Comparison of ENCODE assay signal across 8 cellular contexts in genomic region chr9:126860077-126860756, GRCh38. TPM values are rescaled to one million over a fixed set of nuclear protein-coding genes. Genes with fewer than 3 reads are reported as not detected.
A peak's percentile ranks its signal among the peaks of the same experiment; 100 is the strongest.
DNase-seq lines count a peak whose midpoint lies in the region; ATAC-seq and TF ChIP-seq lines count a peak whose summit lies in the region.

ZBTB34 (plus strand) TSS chr9:126860639; CDS start chr9:126879400, 18,761 bp downstream.

- H3K4me3 Mint-ChIP-seq in activated naive CD8-positive, alpha-beta T cell treated with anti-CD3 and anti-CD28 coated beads for 36 hours, result peak within 1 kb of the TSS; percentile 84

- H3K27me3 ChIP-seq in DOHH2 (ENCODE audit: control insufficient read depth, low read length) (peaks cover 18% of the 10 kb centered on the region), heart left ventricle (no peaks in the 10 kb centered on the region), prostate gland (replicated peaks; ENCODE audit: insufficient read depth) (no peaks in the 10 kb centered on the region)

- H3K4me3 ChIP-seq in DOHH2 (ENCODE audit: low read length) (peak within 1 kb of the TSS; percentile 83), heart left ventricle (peak within 1 kb of the TSS; percentile 87 to 99 (median 94)), prostate gland (peak within 1 kb of the TSS; percentile 91 to 96)

- 0 to 5% (median 1%) methylated on average over 3 to 67 of the region's 67 CpGs for WGBS in heart left ventricle, 4 donors
- WGBS in prostate gland, result 1% methylated on average over 31 of the region's 67 CpGs

- H3K36me3 ChIP-seq in DOHH2 (ENCODE audit: control insufficient read depth, low read length) (peaks cover 25% of the 10 kb centered on the region), heart left ventricle (peaks cover 0 to 18% (median 8%) of the 10 kb centered on the region in 9 donors), prostate gland (no peaks in the 10 kb centered on the region)

- intact Hi-C loops in heart left ventricle (cut with DNase I) (loop anchor here in 2 of 10 donors (2.0 kb wide), 1 partner anchor 55 kb away; the partner anchor contains the start of gene RALGPS1 (in 2 of the 2)), prostate gland (cut with DNase I) (loop anchor here (5.0 kb wide), 1 partner anchor 52 kb away; the partner anchor contains the start of gene RALGPS1)

- H3K4me1 Mint-ChIP-seq in activated naive CD8-positive, alpha-beta T cell treated with anti-CD3 and anti-CD28 coated beads for 36 hours, result peaks cover 26% of the 10 kb centered on the region

- H3K27ac ChIP-seq in DOHH2 (ENCODE audit: low read depth, low read length) (peak within 1 kb of the TSS; percentile 71), heart left ventricle (peak within 1 kb of the TSS; percentile 70 to 98 (median 96)), prostate gland (peak within 1 kb of the TSS; percentile 93 to 94)

- peaks cover 2% of the 10 kb centered on the region for H3K36me3 Mint-ChIP-seq in activated naive CD8-positive, alpha-beta T cell treated with anti-CD3 and anti-CD28 coated beads for 36 hours

- H3K27ac Mint-ChIP-seq in activated naive CD8-positive, alpha-beta T cell treated with anti-CD3 and anti-CD28 coated beads for 36 hours, result peak within 1 kb of the TSS; percentile 83

- peak within 1 kb of the TSS; percentile 98 for H3K4me2 ChIP-seq in DOHH2 (ENCODE audit: low read length)

- H3K9me3 Mint-ChIP-seq in activated naive CD8-positive, alpha-beta T cell treated with anti-CD3 and anti-CD28 coated beads for 36 hours, result no peaks in the 10 kb centered on the region

- ATAC-seq in GM21423 (IDR thresholded peaks at IDR 0.05; ENCODE audit: unreplicated experiment) (peak; percentile 63), SK-N-SH treated with all-trans-retinoic acid at 6 μM for 48 hours (peak; percentile 74), heart left ventricle (peak; percentile 34 to 85 (median 76))

- peaks cover 4% of the 10 kb centered on the region for H3K27me3 Mint-ChIP-seq in activated naive CD8-positive, alpha-beta T cell treated with anti-CD3 and anti-CD28 coated beads for 36 hours

- DNase-seq in HuH-7.5 (ENCODE audit: low spot score) (peak; percentile 54), heart left ventricle (peak; percentile 65 to 85 (median 71)), prostate gland (ENCODE audit: low spot score) (peak; percentile 39), ureter (ENCODE audit: low spot score) (peak; percentile 59)
- peak; percentile 82 for DNase-seq in activated naive CD8-positive, alpha-beta T cell treated with anti-CD3 and anti-CD28 coated beads for 36 hours

- H3K4me1 ChIP-seq in DOHH2 (ENCODE audit: control insufficient read depth, low read length) (peaks cover 34% of the 10 kb centered on the region), heart left ventricle (peaks cover 0 to 39% (median 28%) of the 10 kb centered on the region in 12 donors), prostate gland (replicated peaks) (peaks cover 10% of the 10 kb centered on the region)

- H3F3A ChIP-seq in DOHH2 (ENCODE audit: control insufficient read depth, insufficient read depth), result peaks cover 15% of the 10 kb centered on the region

- no peaks in the 10 kb centered on the region for H3K9me2 ChIP-seq in DOHH2 (replicated peaks; ENCODE audit: control insufficient read depth, low read length)

- H3K9me3 ChIP-seq in DOHH2 (ENCODE audit: control insufficient read depth, insufficient read depth, low read length), result no peaks in the 10 kb centered on the region
- no peaks in the 10 kb centered on the region for H3K9me3 ChIP-seq in heart left ventricle
- no peaks in the 10 kb centered on the region for H3K9me3 ChIP-seq in prostate gland

- peaks cover 4% of the 10 kb centered on the region; the same call in 1 of the 2 replicates for H4K20me1 ChIP-seq in DOHH2 (ENCODE audit: control insufficient read depth, insufficient read depth, low read depth, low read length)

- peaks cover 39% of the 10 kb centered on the region for H3K79me2 ChIP-seq in DOHH2 (ENCODE audit: control insufficient read depth, low read length)

- TF ChIP-seq POLR2A in heart left ventricle (IDR thresholded peaks at IDR 0.05) (peak in 1 of 2 donors; percentile 50), prostate gland (IDR thresholded peaks at IDR 0.05) (no peak)

- TF ChIP-seq CTCF in DOHH2 (IDR thresholded peaks at IDR 0.05; ENCODE audit: low read depth, low read length, poor library complexity, severe bottlenecking), result peak; percentile 99
- TF ChIP-seq CTCF in heart left ventricle (IDR thresholded peaks at IDR 0.05), result peak in 11 of 12 donors; percentile 99 to 100 (median 100)
- TF ChIP-seq CTCF in prostate gland (IDR thresholded peaks at IDR 0.05), result peak; percentile 98 to 100 (median 100)

TF ChIP-seq in SK-N-SH treated with all-trans-retinoic acid at 6 μM for 48 hours, 23 proteins besides CTCF, POLR2A, EP300 and RAD21:
- no peak for TF ChIP-seq ARNTL (CRISPR knock-in tag; IDR thresholded peaks at IDR 0.05; ENCODE audit: borderline replicate concordance, low read depth)
- TF ChIP-seq, protein P1, sequence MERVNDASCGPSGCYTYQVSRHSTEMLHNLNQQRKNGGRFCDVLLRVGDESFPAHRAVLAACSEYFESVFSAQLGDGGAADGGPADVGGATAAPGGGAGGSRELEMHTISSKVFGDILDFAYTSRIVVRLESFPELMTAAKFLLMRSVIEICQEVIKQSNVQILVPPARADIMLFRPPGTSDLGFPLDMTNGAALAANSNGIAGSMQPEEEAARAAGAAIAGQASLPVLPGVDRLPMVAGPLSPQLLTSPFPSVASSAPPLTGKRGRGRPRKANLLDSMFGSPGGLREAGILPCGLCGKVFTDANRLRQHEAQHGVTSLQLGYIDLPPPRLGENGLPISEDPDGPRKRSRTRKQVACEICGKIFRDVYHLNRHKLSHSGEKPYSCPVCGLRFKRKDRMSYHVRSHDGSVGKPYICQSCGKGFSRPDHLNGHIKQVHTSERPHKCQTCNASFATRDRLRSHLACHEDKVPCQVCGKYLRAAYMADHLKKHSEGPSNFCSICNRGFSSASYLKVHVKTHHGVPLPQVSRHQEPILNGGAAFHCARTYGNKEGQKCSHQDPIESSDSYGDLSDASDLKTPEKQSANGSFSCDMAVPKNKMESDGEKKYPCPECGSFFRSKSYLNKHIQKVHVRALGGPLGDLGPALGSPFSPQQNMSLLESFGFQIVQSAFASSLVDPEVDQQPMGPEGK (CRISPR knock-in tag; IDR thresholded peaks at IDR 0.05; ENCODE audit: borderline replicate concordance), result peak; percentile 39; the same call in 1 of the 2 replicates
- no peak for TF ChIP-seq GLIS3 (CRISPR knock-in tag; IDR thresholded peaks at IDR 0.05)
- TF ChIP-seq PPARA (CRISPR knock-in tag; IDR thresholded peaks at IDR 0.05; ENCODE audit: borderline replicate concordance), result no peak
- no peak for TF ChIP-seq ISL1 (CRISPR knock-in tag; IDR thresholded peaks at IDR 0.05)
- TF ChIP-seq SNAI2 (CRISPR knock-in tag; IDR thresholded peaks at IDR 0.05), result no peak
- 0 out of 2 replicates have a peak, but pooled peaks have one; percentile 49 for TF ChIP-seq TSHZ2 (CRISPR knock-in tag; IDR thresholded peaks at IDR 0.05)

RNA-seq across cellular contexts. Expression of gene ZBTB34, which starts in this region (rescaled TPM):
- 1 to 10 TPM; 4.4 to 4.7 TPM for total RNA-seq in activated naive CD8-positive, alpha-beta T cell treated with anti-CD3 and anti-CD28 coated beads for 36 hours
- total RNA-seq in heart left ventricle, result 1 to 10 TPM; 3.7 to 8.2 (median 5.2) TPM
- 1 to 10 TPM; 2.2 to 3.4 TPM for polyA plus RNA-seq in heart left ventricle
- 10 to 100 TPM in 1 of 2 donors, 1 to 10 TPM in 1; 4.5 to 10.8 TPM for total RNA-seq in prostate gland
- total RNA-seq in ureter, result 10.1 TPM

Comparison
In these comparisons a context has a peak if more than half of its experiments do, and no peak if none do; other contexts are left out.
1. Peak in every context shown above with its lines: DNase-seq, ATAC-seq, H3K4me3 ChIP-seq and H3K27ac ChIP-seq.